In genomic region chr11:18394928-18395734, GRCh38 we compare ENCODE assay signal across 8 cellular contexts. TPM values are rescaled to one million over a fixed set of nuclear protein-coding genes. Genes with fewer than 3 reads are reported as not detected.
DNase-seq lines count a peak whose midpoint lies in the region; ATAC-seq and TF ChIP-seq lines count a peak whose summit lies in the region.

No MANE protein-coding gene starts in this region.

- in situ Hi-C loops in astrocyte of the spinal cord (cut with HindIII; ENCODE audit: low sequenced_read_pairs): no loop called here

- H3K27ac ChIP-seq in skin epidermis: peak overlapping the region; percentile 87 to 100 (median 98)

- H3K9me3 Mint-ChIP-seq in immature natural killer cell: peaks cover 0 to 2% (median 0%) of the 10 kb centered on the region in 6 donors

- H3K4me3 ChIP-seq in astrocyte of the spinal cord (ENCODE audit: low read depth, low read length): peak overlapping the region; percentile 100
- H3K4me3 ChIP-seq in skin epidermis: peak overlapping the region; percentile 57 to 92 (median 78)

- peak overlapping the region; percentile 94 to 99 (median 98) for H3K27ac Mint-ChIP-seq in immature natural killer cell

- no peak for DNase-seq in astrocyte of the spinal cord (ENCODE audit: low read depth, low spot score)
- peak in 1 of 3 donors; percentile 30 for DNase-seq in immature natural killer cell
- DNase-seq in kidney glomerular epithelial cell (lab: John Stamatoyannopoulos, UW): no peak
- DNase-seq in GM20000 (ENCODE audit: low spot score): no peak

- ATAC-seq in GM21367 (IDR thresholded peaks at IDR 0.05; ENCODE audit: unreplicated experiment) (peak; percentile 0), HG03039 (IDR thresholded peaks at IDR 0.05; ENCODE audit: unreplicated experiment) (no peak)

- peaks cover 48 to 63% of the 10 kb centered on the region in 2 donors for H3K4me1 Mint-ChIP-seq in immature natural killer cell

- H3K27me3 Mint-ChIP-seq in immature natural killer cell (ENCODE audit: low read depth in 3 of 3): peaks cover 25 to 32% (median 31%) of the 10 kb centered on the region in 3 donors

- TF ChIP-seq CTCF in astrocyte of the spinal cord (IDR thresholded peaks at IDR 0.05; ENCODE audit: low read depth, low read length) (no peak), GM20000 (IDR thresholded peaks at IDR 0.05; ENCODE audit: extremely low read depth, missing control alignments) (no peak)

- H3K4me3 Mint-ChIP-seq in immature natural killer cell: peak overlapping the region; percentile 96 to 98 (median 97)

- H3K36me3 Mint-ChIP-seq in immature natural killer cell: peaks cover 13 to 21% (median 14%) of the 10 kb centered on the region in 3 donors

TF ChIP-seq in PFSK-1, 5 proteins besides CTCF, POLR2A, EP300 and RAD21:
- TF ChIP-seq TAF1 (IDR thresholded peaks at IDR 0.05; ENCODE audit: borderline replicate concordance, insufficient read depth, low read length): 0 out of 2 replicates have a peak, but pooled peaks have one; percentile 36
- TF ChIP-seq SIN3A (IDR thresholded peaks at IDR 0.05; ENCODE audit: borderline replicate concordance, insufficient read depth, low read length): peak; percentile 81; the same call in 1 of the 2 replicates
- no peak for TF ChIP-seq POLR2AphosphoS5 (IDR thresholded peaks at IDR 0.05; ENCODE audit: low read depth, low read length)
- no peak for TF ChIP-seq REST (IDR thresholded peaks at IDR 0.05; ENCODE audit: insufficient read depth in 1 of 2, low read depth in 2 of 2, low read length in 2 of 2)
- TF ChIP-seq FOXP2 (optimal IDR thresholded peaks at IDR 0.05; ENCODE audit: borderline replicate concordance, extremely low read depth, extremely low read length, insufficient read depth): no peak

RNA-seq across cellular contexts. Expression of gene LDHA, which starts 0.8 kb away (rescaled TPM):
- polyA plus RNA-seq in PFSK-1 (2012; ENCODE audit: insufficient read length, low read depth): 762 TPM
- 100 to 1,000 TPM; 395 to 593 (median 422) TPM for polyA plus RNA-seq in immature natural killer cell

RNA-seq across cellular contexts. Expression of gene LDHC, which starts 17.0 kb away (rescaled TPM):
- polyA plus RNA-seq in PFSK-1 (2012; ENCODE audit: insufficient read length, low read depth): not detected
- polyA plus RNA-seq in immature natural killer cell: not detected
